8 cellular contexts compared by ENCODE assay signal in the genomic region with DNA sequence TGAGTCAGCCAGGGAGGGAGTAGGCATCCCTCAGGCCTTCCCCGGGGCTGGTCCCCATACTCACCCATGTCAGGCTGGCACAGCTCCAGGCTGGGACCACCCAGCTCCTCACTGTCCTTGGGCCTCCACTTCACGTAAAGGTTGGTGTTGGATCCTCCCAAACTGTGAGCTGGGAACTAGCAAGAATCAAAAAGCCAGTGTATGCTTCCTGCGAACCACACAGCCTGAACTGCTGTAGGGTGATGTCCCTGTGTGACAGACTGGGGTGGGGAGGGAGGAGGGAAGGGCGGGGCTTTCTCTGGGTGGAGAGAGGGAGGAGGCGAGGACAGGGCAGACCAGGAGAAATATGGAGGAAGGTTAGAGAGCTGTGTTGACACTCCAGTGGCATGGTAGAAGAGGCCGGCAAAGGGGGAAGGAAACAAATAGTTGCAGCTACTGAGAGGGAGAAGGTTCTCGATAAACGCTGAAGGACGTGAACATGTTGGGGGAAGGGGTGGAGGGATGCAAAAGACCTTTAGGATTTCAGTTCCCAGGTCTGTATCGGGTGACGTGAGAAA. TPM values are rescaled to one million over a fixed set of nuclear protein-coding genes. Genes with fewer than 3 reads are reported as not detected.
DNase-seq lines count a peak whose midpoint lies in the region; ATAC-seq and TF ChIP-seq lines count a peak whose summit lies in the region.

No MANE protein-coding gene starts in this region.

- ATAC-seq in HG03175 (IDR thresholded peaks at IDR 0.05; ENCODE audit: unreplicated experiment), result peak; percentile 39
- ATAC-seq in left lobe of liver, result peak; percentile 75

- in situ Hi-C loops in GM18951 (cut with MboI; ENCODE audit: low sequenced_read_pairs, unreplicated experiment), result no loop called here

- DNase-seq in AG08396 (ENCODE audit: low spot score) (peak; percentile 88), NCI-H345 treated with DMSO at 0.1 percent for 48 hours (lab: John Stamatoyannopoulos, UW; ENCODE audit: unreplicated experiment) (peak; percentile 72), left lobe of liver (ENCODE audit: low spot score) (peak; percentile 91)
- DNase-seq in activated CD4-positive, alpha-beta T cell treated with anti-CD3 and anti-CD28 coated beads for 24 hours (ENCODE audit: low read depth in 2 of 2), result peak; percentile 79 to 80
- DNase-seq in stimulated activated CD4-positive, alpha-beta T cell treated with anti-CD3 and anti-CD28 coated beads, Interleukin-2, amount 100 ng/mL, for 48 hours, result peak; percentile 74 to 81

- peak overlapping the region; percentile 98 for H3K27ac ChIP-seq in cingulate gyrus (ENCODE audit: low read depth, low read length)

- peak; percentile 55 for TF ChIP-seq POLR2A in GM18951 (IDR thresholded peaks at IDR 0.05; ENCODE audit: extremely low read depth, insufficient read depth, insufficient read length)

RNA-seq across cellular contexts. Expression of a gene that starts 6.1 kb away (rescaled TPM):
- 32.2 TPM for total RNA-seq in left lobe of liver

RNA-seq across cellular contexts. Expression of a gene that starts 9.6 kb away (rescaled TPM):
- 344 TPM for total RNA-seq in left lobe of liver

RNA-seq across cellular contexts. Expression of a gene that starts 51.9 kb away (rescaled TPM):
- 72.1 TPM for total RNA-seq in left lobe of liver

Comparison
In these comparisons a context has a peak if more than half of its experiments do, and no peak if none do; other contexts are left out.
1. Peak in every context shown above with its lines: DNase-seq, ATAC-seq and H3K27ac ChIP-seq.